Comparison of ENCODE assay signal across 8 cellular contexts in the genomic region with DNA sequence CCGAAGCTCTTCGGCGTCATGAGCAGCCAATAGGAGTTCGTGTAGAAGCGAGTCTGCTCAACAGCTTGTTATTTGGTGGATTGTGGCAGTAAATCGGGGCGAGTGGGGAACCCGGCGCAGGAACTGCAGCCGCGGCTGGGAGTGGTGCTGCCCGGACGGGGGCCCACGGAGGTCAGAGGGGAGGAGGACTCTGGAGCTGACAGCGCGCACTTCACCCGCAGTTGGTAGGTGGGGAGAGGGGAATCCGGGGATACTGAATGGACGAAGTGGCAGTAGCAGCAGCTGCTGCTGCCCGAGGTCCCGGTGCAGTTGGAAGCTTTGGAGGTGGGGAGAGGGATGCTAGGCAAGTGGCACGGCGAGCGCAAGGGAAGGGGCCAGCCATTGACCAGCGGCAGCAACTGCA. TPM values are rescaled to one million over a fixed set of nuclear protein-coding genes. Genes with fewer than 3 reads are reported as not detected.
DNase-seq lines count a peak whose midpoint lies in the region; ATAC-seq and TF ChIP-seq lines count a peak whose summit lies in the region.

TSS of gene ARID4A (plus strand) at position 79 of the 403 bp plus-strand sequence. CDS start 1,300 bp downstream, outside the sequence.

- H3K18ac ChIP-seq in neuronal stem cell (ENCODE audit: low read length): peak within 1 kb of the TSS; percentile 98

- peak within 1 kb of the TSS; percentile 5 for H3K4ac ChIP-seq in neuronal stem cell (ENCODE audit: low read length)

- peak within 1 kb of the TSS; percentile 68 for H3K4me2 ChIP-seq in neuronal stem cell (ENCODE audit: insufficient read depth, low read length, poor library complexity, severe bottlenecking)

- H3K23ac ChIP-seq in neuronal stem cell (ENCODE audit: low read depth, low read length, poor library complexity): peak within 1 kb of the TSS; percentile 58

- H3K4me1 ChIP-seq in HUES48 (ENCODE audit: control insufficient read depth, insufficient read depth, low read length): peaks cover 7% of the 10 kb centered on the region; the same call in 1 of the 2 replicates
- peaks cover 4 to 63% (median 23%) of the 10 kb centered on the region in 3 donors for H3K4me1 ChIP-seq in esophagus squamous epithelium
- peaks cover 0 to 4% of the 10 kb centered on the region in 2 donors for H3K4me1 ChIP-seq in neuronal stem cell (ENCODE audit: control insufficient read depth in 2 of 2, insufficient read depth in 1 of 2, low read depth in 1 of 2, low read length in 2 of 2)
- peaks cover 14 to 31% (median 22%) of the 10 kb centered on the region in 4 donors for H3K4me1 ChIP-seq in transverse colon

- in situ Hi-C loops in transverse colon (cut with MboI; ENCODE audit: low pct_ligation_motif_present in 1 of 4, low pct_unique_long_range_greater_than_20kb in 1 of 4, low sequenced_read_pairs in 3 of 4): loop anchor here in 2 of 4 donors (10.0 kb wide), 1 partner anchor 54 kb away; the partner anchor contains the start of gene PSMA3 (in 2 of the 2)

- H3K27ac ChIP-seq in HUES48 (ENCODE audit: low read depth, low read length) (peak within 1 kb of the TSS; percentile 100), esophagus squamous epithelium (peak within 1 kb of the TSS; percentile 94 to 98 (median 96)), neuronal stem cell (replicated peaks; ENCODE audit: low read length) (peak within 1 kb of the TSS; percentile 95), transverse colon (peak within 1 kb of the TSS; percentile 96 to 100 (median 98))

- ATAC-seq in GM21381 (IDR thresholded peaks at IDR 0.05; ENCODE audit: unreplicated experiment) (no peak), HG03175 (IDR thresholded peaks at IDR 0.05; ENCODE audit: unreplicated experiment) (no peak)

- H3K14ac ChIP-seq in neuronal stem cell (ENCODE audit: low read length): peak within 1 kb of the TSS; percentile 65

- H2BK5ac ChIP-seq in neuronal stem cell (ENCODE audit: low read length): peak within 1 kb of the TSS; percentile 89

- H3K4me3 ChIP-seq in HUES48 (ENCODE audit: low read depth, low read length) (peak within 1 kb of the TSS; percentile 96), esophagus squamous epithelium (peak within 1 kb of the TSS; percentile 83 to 97 (median 88)), neuronal stem cell (ENCODE audit: low read length in 2 of 2) (peak within 1 kb of the TSS; percentile 66 to 97), transverse colon (peak within 1 kb of the TSS; percentile 77 to 94 (median 92))

- H2BK12ac ChIP-seq in neuronal stem cell (ENCODE audit: low read length): peak within 1 kb of the TSS; percentile 22

- peak within 1 kb of the TSS; percentile 62 for H2BK15ac ChIP-seq in neuronal stem cell (ENCODE audit: low read length)

- intact Hi-C loops in esophagus squamous epithelium (cut with DNase I): no loop called here
- intact Hi-C loops in transverse colon (cut with DNase I; ENCODE audit: low total_unique reads): loop anchor here (2.0 to 10.0 kb wide), 2 partner anchors 18 to 54 kb away; partner anchors contain the start of gene PSMA3

- H3K27me3 ChIP-seq in HUES48 (ENCODE audit: control insufficient read depth, insufficient read depth, low read length) (no peaks in the 10 kb centered on the region), esophagus squamous epithelium (no peaks in the 10 kb centered on the region), neuronal stem cell (ENCODE audit: control insufficient read depth in 3 of 3, insufficient read depth in 3 of 3, low read depth in 1 of 3, low read length in 3 of 3) (no peaks in the 10 kb centered on the region), transverse colon (no peaks in the 10 kb centered on the region)

- H4K91ac ChIP-seq in neuronal stem cell (ENCODE audit: low read depth, low read length, poor library complexity): no peak within 1 kb of the TSS

- no peak within 1 kb of the TSS for H4K8ac ChIP-seq in neuronal stem cell (ENCODE audit: low read depth, low read length)

- peak within 1 kb of the TSS; percentile 70 for H2AK5ac ChIP-seq in neuronal stem cell (ENCODE audit: low read depth, low read length)

- peak within 1 kb of the TSS; percentile 47 for H2BK120ac ChIP-seq in neuronal stem cell (ENCODE audit: low read depth, low read length)

- H3K9me3 ChIP-seq in HUES48 (ENCODE audit: control insufficient read depth, insufficient read depth, low read length): no peaks in the 10 kb centered on the region
- H3K9me3 ChIP-seq in esophagus squamous epithelium: no peaks in the 10 kb centered on the region
- no peaks in the 10 kb centered on the region for H3K9me3 ChIP-seq in neuronal stem cell (replicated peaks in 1 of 2; ENCODE audit: control insufficient read depth in 2 of 2, insufficient read depth in 1 of 2, low read depth in 1 of 2, low read length in 2 of 2)
- H3K9me3 ChIP-seq in transverse colon: no peaks in the 10 kb centered on the region

- peak within 1 kb of the TSS; percentile 98 for H3K9ac ChIP-seq in HUES48 (ENCODE audit: low read depth, low read length)
- H3K9ac ChIP-seq in neuronal stem cell (ENCODE audit: low read depth, low read length, poor library complexity): peak within 1 kb of the TSS; percentile 93

- WGBS in esophagus squamous epithelium, 2 donors: 0% methylated on average over 20 of the region's 25 CpGs; no CpG with 5 or more reads in 1 of the 2 donors
- WGBS in neuronal stem cell (ENCODE audit: extremely low coverage in 2 of 2, insufficient read length in 2 of 2, insufficient replicate concordance in 1 of 2), 2 donors: no CpG with 5 or more reads among the region's 25 CpGs
- WGBS in transverse colon (ENCODE audit: low coverage in 1 of 2), 2 donors: 0% methylated on average over 23 of the region's 25 CpGs; no CpG with 5 or more reads in 1 of the 2 donors

- peak; percentile 72 for DNase-seq in activated CD8-positive, alpha-beta memory T cell treated with anti-CD3 and anti-CD28 coated beads, Interleukin-2, amount 50 U/mL, for 4 hours
- DNase-seq in esophagus squamous epithelium (lab: John Stamatoyannopoulos, UW) (peak; percentile 94), neuronal stem cell (ENCODE audit: low spot score) (no peak), transverse colon (peak; percentile 92), NCI-H1105 treated with DMSO at 0.1 percent for 48 hours (lab: John Stamatoyannopoulos, UW) (no peak)

- peaks cover 13% of the 10 kb centered on the region for H3K79me1 ChIP-seq in neuronal stem cell (ENCODE audit: low read depth, low read length)

- peak in 3 of 4 donors; percentile 90 to 96 (median 93) for TF ChIP-seq POLR2A in esophagus squamous epithelium (IDR thresholded peaks at IDR 0.05)
- peak; percentile 97 for TF ChIP-seq POLR2A in transverse colon (IDR thresholded peaks at IDR 0.05)

- TF ChIP-seq CTCF in esophagus squamous epithelium (IDR thresholded peaks at IDR 0.05): no peak
- no peak for TF ChIP-seq CTCF in transverse colon (IDR thresholded peaks at IDR 0.05)

- TF ChIP-seq EP300 in transverse colon (IDR thresholded peaks at IDR 0.05; ENCODE audit: low read depth): no peak

- peak within 1 kb of the TSS; percentile 93 for H2AFZ ChIP-seq in neuronal stem cell (ENCODE audit: low read length)

- H3K36me3 ChIP-seq in HUES48 (ENCODE audit: control insufficient read depth, insufficient read depth, low read length) (peaks cover 45% of the 10 kb centered on the region), esophagus squamous epithelium (peaks cover 0 to 45% (median 5%) of the 10 kb centered on the region in 3 donors), neuronal stem cell (replicated peaks in 1 of 2; ENCODE audit: control insufficient read depth in 2 of 2, insufficient read depth in 2 of 2, low read length in 2 of 2) (peaks cover 9 to 56% of the 10 kb centered on the region in 2 donors), transverse colon (peaks cover 0 to 21% (median 2%) of the 10 kb centered on the region in 4 donors)

RNA-seq across cellular contexts. Expression of gene ARID4A, which starts in this region (rescaled TPM):
- total RNA-seq in esophagus squamous epithelium (10 to 100 TPM in 3 of 4 donors, 1 to 10 TPM in 1; 9.9 to 19.3 (median 13.4) TPM), transverse colon (10 to 100 TPM; 20.6 to 46.4 (median 22.6) TPM)
- 24.6 TPM for polyA plus RNA-seq in neuronal stem cell (2013, experiment 1 of 2)
- polyA plus RNA-seq in neuronal stem cell (2013, experiment 2 of 2): 24.5 TPM

Comparison
In these comparisons a context has a peak if more than half of its experiments do, and no peak if none do; other contexts are left out.
1. DNase-seq: peak in activated CD8-positive, alpha-beta memory T cell treated with anti-CD3 and anti-CD28 coated beads, Interleukin-2, amount 50 U/mL, for 4 hours (single experiment), esophagus squamous epithelium (single experiment) and transverse colon (single experiment); none in neuronal stem cell (single experiment) and NCI-H1105 treated with DMSO at 0.1 percent for 48 hours (single experiment).
2. Peak in every context shown above with its lines, with median percentiles within 50 percentile points of each other: H3K27ac ChIP-seq and H3K4me3 ChIP-seq.